In genomic region chr10:76117949-76118348, GRCh38 we compare ENCODE assay signal across 15 cellular contexts.
DNase-seq lines count a peak whose midpoint lies in the region; ATAC-seq and TF ChIP-seq lines count a peak whose summit lies in the region.
"Had no signal": no experiment of that assay in that cellular context is flagged by ENCODE, and none has a peak within 500 bp of the region (broad histone marks: within the 10 kb centered on the region; RNA-seq: fewer than 3 reads in every experiment).

No MANE protein-coding gene starts in this region.

- BruUV-seq in IMR-90 (replicated peaks; lab: Mats Ljungman, UMichigan): no TSS peak

- H3K27me3 ChIP-seq in IMR-90 (ENCODE audit: control insufficient read depth, insufficient read depth, low read length) (peaks cover 7% of the 10 kb centered on the region), brain microvascular endothelial cell (replicated peaks) (no peaks in the 10 kb centered on the region), H7 (ENCODE audit: control insufficient read depth, insufficient read depth, low read length) (no peaks in the 10 kb centered on the region), body of pancreas (no peaks in the 10 kb centered on the region)
- H3K27me3 ChIP-seq: SJCRH30 had no signal

- CTCF ChIA-PET in IMR-90 (lab: Yijun Ruan, JAX): interaction anchor here (1.0 to 1.9 kb wide), 2 partner anchors 14 to 31 kb away, joined by 3 to 5 read pairs; no protein-coding TSS in a partner anchor

- TF ChIP-seq POLR2A in IMR-90 (IDR thresholded peaks at IDR 0.05; ENCODE audit: low read depth, low read length) (no peak), body of pancreas (IDR thresholded peaks at IDR 0.05) (no peak)

- TF ChIP-seq CTCF in IMR-90 (conservative IDR thresholded peaks at IDR 0.05; ENCODE audit: low read depth, low read length) (no peak), brain microvascular endothelial cell (IDR thresholded peaks at IDR 0.05; ENCODE audit: low read depth, low read length, missing control alignments) (no peak), body of pancreas (IDR thresholded peaks at IDR 0.05) (no peak)

- peaks cover 4% of the 10 kb centered on the region for H3K4me1 ChIP-seq in IMR-90 (ENCODE audit: control insufficient read depth, insufficient read depth, low read length)
- H3K4me1 ChIP-seq in body of pancreas: peaks cover 7% of the 10 kb centered on the region

- peak overlapping the region; percentile 72 for H2BK20ac ChIP-seq in IMR-90 (ENCODE audit: low read depth, low read length)

- H2AFZ ChIP-seq in IMR-90 (replicated peaks; ENCODE audit: low read length, poor library complexity): no peak overlapping the region
- H2AFZ ChIP-seq: parathyroid adenoma had no signal

- no peak overlapping the region for H3K9ac ChIP-seq in IMR-90 (ENCODE audit: low read depth, low read length)
- H3K9ac ChIP-seq: parathyroid adenoma had no signal

- no peak overlapping the region for H3K4me2 ChIP-seq in IMR-90 (ENCODE audit: low read depth, low read length)

- no peak for TF ChIP-seq RAD21 in IMR-90 (IDR thresholded peaks at IDR 0.05; ENCODE audit: low read length)

- no peak overlapping the region for H2AK9ac ChIP-seq in IMR-90 (replicated peaks; ENCODE audit: low read depth, low read length, poor library complexity)

- H3K9me1 ChIP-seq in IMR-90 (ENCODE audit: insufficient read depth, low read length): no peaks in the 10 kb centered on the region

- H3K4me3 ChIP-seq in IMR-90 (ENCODE audit: insufficient read depth, low read depth, low read length) (no peak overlapping the region), brain microvascular endothelial cell (ENCODE audit: low read depth, low read length) (no peak overlapping the region), H7 (ENCODE audit: insufficient read depth, low read depth, low read length) (no peak overlapping the region), body of pancreas (no peak overlapping the region)
- H3K4me3 ChIP-seq: SJCRH30 had no signal

- H3K27ac ChIP-seq in IMR-90 (ENCODE audit: insufficient read depth, low read length) (no peak overlapping the region), brain microvascular endothelial cell (no peak overlapping the region), body of pancreas (no peak overlapping the region)
- H3K27ac ChIP-seq: parathyroid adenoma, SJCRH30 had no signal

- no peaks in the 10 kb centered on the region for H3K79me1 ChIP-seq in IMR-90 (ENCODE audit: low read depth in 1 of 2, low read length in 2 of 2)

- H3K4ac ChIP-seq in IMR-90 (ENCODE audit: low read depth, low read length): peak overlapping the region; percentile 29; the same call in 1 of the 2 replicates

- POLR2A ChIA-PET in IMR-90 (lab: Charles Lee; ENCODE audit: unreplicated experiment): no interaction called here

- ATAC-seq in IMR-90 (ENCODE audit: low read depth) (peak; percentile 63), HG02852 (IDR thresholded peaks at IDR 0.05; ENCODE audit: unreplicated experiment) (no peak), body of pancreas (no peak)

- DNase-seq in AG08396 (ENCODE audit: low spot score): peak; percentile 41
- peak; percentile 52 for DNase-seq in IMR-90
- DNase-seq in brain microvascular endothelial cell: peak; percentile 27
- peak; percentile 80 for DNase-seq in kidney tubule cell (ENCODE audit: low spot score)
- no peak for DNase-seq in H7
- DNase-seq in mucosa of gallbladder (ENCODE audit: low spot score): no peak
- no peak for DNase-seq in body of pancreas
- DNase-seq: activated CD4-positive, alpha-beta T cell treated with anti-CD3 and anti-CD28 coated beads, Interleukin-2, amount 50 U/mL, for 4 hours; activated T-cell treated with anti-CD3 and anti-CD28 coated beads, Interleukin-2, amount 50 U/mL, for 24 hours; Karpas-422; NCI-H1436; SJCRH30; stimulated activated naive CD4-positive, alpha-beta T cell treated with Interleukin-2 at 50 U/mL for 16 hours had no signal

- no peak overlapping the region for H2AK5ac ChIP-seq in IMR-90 (ENCODE audit: low read depth, low read length)

- H3K56ac ChIP-seq in IMR-90 (ENCODE audit: extremely low read depth, insufficient read depth, low read length): no peak overlapping the region

- H3K36me3 ChIP-seq in IMR-90 (ENCODE audit: control insufficient read depth, insufficient read depth, low read length) (no peaks in the 10 kb centered on the region), brain microvascular endothelial cell (replicated peaks) (no peaks in the 10 kb centered on the region), H7 (replicated peaks; ENCODE audit: control insufficient read depth, insufficient read depth, low read length) (no peaks in the 10 kb centered on the region), body of pancreas (replicated peaks in 1 of 2; ENCODE audit: insufficient read depth in 1 of 2, low read depth in 2 of 2) (no peaks in the 10 kb centered on the region)
- H3K36me3 ChIP-seq: SJCRH30 had no signal

- H3K9me3 ChIP-seq in IMR-90 (ENCODE audit: control insufficient read depth, insufficient read depth, low read length) (no peaks in the 10 kb centered on the region), body of pancreas (no peaks in the 10 kb centered on the region)
- H3K9me3 ChIP-seq: SJCRH30 had no signal

- H2BK5ac ChIP-seq in IMR-90 (ENCODE audit: low read depth, low read length, poor library complexity, severe bottlenecking): peak overlapping the region; percentile 20

- H4K20me1 ChIP-seq in IMR-90 (ENCODE audit: insufficient read depth, low read length): no peaks in the 10 kb centered on the region

- H4K8ac ChIP-seq in IMR-90 (ENCODE audit: low read depth in 2 of 2, low read length in 2 of 2): peak overlapping the region in 1 of 2 experiments; percentile 48; a peak in 1 of 4 replicates

- H4K91ac ChIP-seq in IMR-90 (ENCODE audit: insufficient read depth, low read depth, low read length): peak overlapping the region; percentile 35; the same call in 1 of the 2 replicates

- peak overlapping the region; percentile 74 for H2BK120ac ChIP-seq in IMR-90 (ENCODE audit: low read depth, low read length)

- dilution Hi-C loops in IMR-90 (cut with HindIII; ENCODE audit: low sequenced_read_pairs, unreplicated experiment): no loop called here

- 0 out of 2 replicates have a peak overlapping the region, but pooled peaks have one; percentile 6 for H3K14ac ChIP-seq in IMR-90 (replicated peaks; ENCODE audit: low read depth, low read length)

- H4K5ac ChIP-seq in IMR-90 (ENCODE audit: low read depth, low read length): peak overlapping the region; percentile 78; the same call in 1 of the 2 replicates

- peak overlapping the region; percentile 1; the same call in 1 of the 3 replicates for H2BK15ac ChIP-seq in IMR-90 (ENCODE audit: low read depth, low read length)

- intact Hi-C loops in IMR-90 (cut with micrococcal nuclease): no loop called here
- intact Hi-C loops in body of pancreas (cut with DNase I): no loop called here

- in situ Hi-C loops in IMR-90 (cut with MboI; ENCODE audit: low sequenced_read_pairs): no loop called here
- in situ Hi-C loops in brain microvascular endothelial cell (cut with HindIII; ENCODE audit: low pct_ligation_motif_present, low sequenced_read_pairs): no loop called here

- peak overlapping the region; percentile 72; the same call in 1 of the 2 replicates for H3K18ac ChIP-seq in IMR-90 (ENCODE audit: low read depth, low read length)

- peak overlapping the region; percentile 37; the same call in 1 of the 2 replicates for H3K23ac ChIP-seq in IMR-90 (ENCODE audit: low read depth, low read length)

TF ChIP-seq in IMR-90, 13 proteins besides CTCF, POLR2A, EP300 and RAD21:
- TF ChIP-seq MXI1 (IDR thresholded peaks at IDR 0.05; ENCODE audit: borderline replicate concordance, low read depth, low read length) (no peak), BHLHE40 (IDR thresholded peaks at IDR 0.05; ENCODE audit: low read depth, low read length) (no peak), USF2 (IDR thresholded peaks at IDR 0.05; ENCODE audit: low read depth, low read length) (no peak), NFE2L2 (IDR thresholded peaks at IDR 0.05; ENCODE audit: low read depth, low read length) (no peak), MAZ (IDR thresholded peaks at IDR 0.05; ENCODE audit: borderline replicate concordance, low read depth, low read length) (no peak), RCOR1 (IDR thresholded peaks at IDR 0.05; ENCODE audit: insufficient replicate concordance, low read length) (no peak), ELK1 (IDR thresholded peaks at IDR 0.05; ENCODE audit: borderline replicate concordance, low read depth, low read length) (no peak), CHD1 (IDR thresholded peaks at IDR 0.05; ENCODE audit: low read depth, low read length) (no peak), CEBPB (IDR thresholded peaks at IDR 0.05; ENCODE audit: low read depth, low read length) (no peak), SMC3 (IDR thresholded peaks at IDR 0.05; ENCODE audit: low read depth, low read length) (no peak), MAFK (IDR thresholded peaks at IDR 0.05; ENCODE audit: low read depth, low read length) (no peak)

Comparison
In these comparisons a context has a peak if more than half of its experiments do, and no peak if none do; other contexts are left out.
1. DNase-seq: peak in AG08396 (single experiment), IMR-90 (single experiment), brain microvascular endothelial cell (single experiment) and kidney tubule cell (single experiment); none in H7 (single experiment), mucosa of gallbladder (single experiment) and body of pancreas (0 of 4).